ENCODE assay signal across 1 cellular context in the genomic region with DNA sequence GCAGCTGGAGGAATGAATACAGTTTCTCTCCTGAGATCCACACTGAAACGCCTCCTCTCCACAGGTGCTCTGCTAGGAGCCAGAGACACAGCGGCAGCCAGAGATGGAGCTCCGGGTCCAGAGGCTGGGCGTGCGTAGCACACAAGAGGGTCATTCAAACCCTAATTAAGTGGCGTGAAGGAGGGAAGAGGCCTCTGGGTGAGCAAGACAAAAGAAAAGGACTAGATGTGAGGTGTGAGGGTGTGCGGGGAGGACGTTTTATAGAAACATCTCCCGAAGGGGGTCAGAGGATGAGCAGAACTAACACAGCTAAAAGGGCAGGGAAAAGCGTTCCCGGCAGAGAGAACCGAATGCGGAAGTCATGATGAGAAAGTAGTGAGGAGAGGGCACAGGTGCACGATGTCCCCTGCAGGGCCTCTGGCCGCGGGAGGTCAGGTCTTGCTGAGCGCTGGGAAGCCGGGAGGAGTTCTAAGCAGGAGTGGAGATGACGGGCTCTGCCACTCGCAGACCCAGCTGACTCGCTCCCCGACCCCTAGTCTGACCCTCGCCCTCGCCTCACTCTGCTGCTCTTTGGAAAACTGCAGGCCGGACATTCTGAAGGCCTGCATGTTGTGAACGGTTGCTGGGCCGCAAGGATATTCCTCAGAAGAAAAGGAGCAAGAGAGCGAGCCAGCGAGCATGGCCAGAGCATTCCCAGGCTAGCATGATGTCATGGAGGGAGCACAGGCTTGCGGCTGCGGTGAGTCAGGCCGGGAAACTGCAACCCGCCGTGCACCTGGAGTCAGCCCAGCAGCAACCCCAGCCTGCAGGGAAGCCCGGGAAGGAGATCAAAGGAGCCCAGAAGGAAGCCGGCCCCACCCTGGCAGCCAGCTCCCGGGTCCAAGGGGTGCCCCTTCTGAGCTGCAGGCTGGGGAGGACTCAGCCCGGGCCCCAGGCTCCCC.
A peak's percentile ranks its signal among the peaks of the same experiment; 100 is the strongest.
TF ChIP-seq lines count a peak whose summit lies in the region.

No MANE protein-coding gene starts in this region.

TF ChIP-seq in HepG2, 621 proteins besides CTCF, POLR2A, EP300 and RAD21 (continued from another document):
- TF ChIP-seq, protein P1, sequence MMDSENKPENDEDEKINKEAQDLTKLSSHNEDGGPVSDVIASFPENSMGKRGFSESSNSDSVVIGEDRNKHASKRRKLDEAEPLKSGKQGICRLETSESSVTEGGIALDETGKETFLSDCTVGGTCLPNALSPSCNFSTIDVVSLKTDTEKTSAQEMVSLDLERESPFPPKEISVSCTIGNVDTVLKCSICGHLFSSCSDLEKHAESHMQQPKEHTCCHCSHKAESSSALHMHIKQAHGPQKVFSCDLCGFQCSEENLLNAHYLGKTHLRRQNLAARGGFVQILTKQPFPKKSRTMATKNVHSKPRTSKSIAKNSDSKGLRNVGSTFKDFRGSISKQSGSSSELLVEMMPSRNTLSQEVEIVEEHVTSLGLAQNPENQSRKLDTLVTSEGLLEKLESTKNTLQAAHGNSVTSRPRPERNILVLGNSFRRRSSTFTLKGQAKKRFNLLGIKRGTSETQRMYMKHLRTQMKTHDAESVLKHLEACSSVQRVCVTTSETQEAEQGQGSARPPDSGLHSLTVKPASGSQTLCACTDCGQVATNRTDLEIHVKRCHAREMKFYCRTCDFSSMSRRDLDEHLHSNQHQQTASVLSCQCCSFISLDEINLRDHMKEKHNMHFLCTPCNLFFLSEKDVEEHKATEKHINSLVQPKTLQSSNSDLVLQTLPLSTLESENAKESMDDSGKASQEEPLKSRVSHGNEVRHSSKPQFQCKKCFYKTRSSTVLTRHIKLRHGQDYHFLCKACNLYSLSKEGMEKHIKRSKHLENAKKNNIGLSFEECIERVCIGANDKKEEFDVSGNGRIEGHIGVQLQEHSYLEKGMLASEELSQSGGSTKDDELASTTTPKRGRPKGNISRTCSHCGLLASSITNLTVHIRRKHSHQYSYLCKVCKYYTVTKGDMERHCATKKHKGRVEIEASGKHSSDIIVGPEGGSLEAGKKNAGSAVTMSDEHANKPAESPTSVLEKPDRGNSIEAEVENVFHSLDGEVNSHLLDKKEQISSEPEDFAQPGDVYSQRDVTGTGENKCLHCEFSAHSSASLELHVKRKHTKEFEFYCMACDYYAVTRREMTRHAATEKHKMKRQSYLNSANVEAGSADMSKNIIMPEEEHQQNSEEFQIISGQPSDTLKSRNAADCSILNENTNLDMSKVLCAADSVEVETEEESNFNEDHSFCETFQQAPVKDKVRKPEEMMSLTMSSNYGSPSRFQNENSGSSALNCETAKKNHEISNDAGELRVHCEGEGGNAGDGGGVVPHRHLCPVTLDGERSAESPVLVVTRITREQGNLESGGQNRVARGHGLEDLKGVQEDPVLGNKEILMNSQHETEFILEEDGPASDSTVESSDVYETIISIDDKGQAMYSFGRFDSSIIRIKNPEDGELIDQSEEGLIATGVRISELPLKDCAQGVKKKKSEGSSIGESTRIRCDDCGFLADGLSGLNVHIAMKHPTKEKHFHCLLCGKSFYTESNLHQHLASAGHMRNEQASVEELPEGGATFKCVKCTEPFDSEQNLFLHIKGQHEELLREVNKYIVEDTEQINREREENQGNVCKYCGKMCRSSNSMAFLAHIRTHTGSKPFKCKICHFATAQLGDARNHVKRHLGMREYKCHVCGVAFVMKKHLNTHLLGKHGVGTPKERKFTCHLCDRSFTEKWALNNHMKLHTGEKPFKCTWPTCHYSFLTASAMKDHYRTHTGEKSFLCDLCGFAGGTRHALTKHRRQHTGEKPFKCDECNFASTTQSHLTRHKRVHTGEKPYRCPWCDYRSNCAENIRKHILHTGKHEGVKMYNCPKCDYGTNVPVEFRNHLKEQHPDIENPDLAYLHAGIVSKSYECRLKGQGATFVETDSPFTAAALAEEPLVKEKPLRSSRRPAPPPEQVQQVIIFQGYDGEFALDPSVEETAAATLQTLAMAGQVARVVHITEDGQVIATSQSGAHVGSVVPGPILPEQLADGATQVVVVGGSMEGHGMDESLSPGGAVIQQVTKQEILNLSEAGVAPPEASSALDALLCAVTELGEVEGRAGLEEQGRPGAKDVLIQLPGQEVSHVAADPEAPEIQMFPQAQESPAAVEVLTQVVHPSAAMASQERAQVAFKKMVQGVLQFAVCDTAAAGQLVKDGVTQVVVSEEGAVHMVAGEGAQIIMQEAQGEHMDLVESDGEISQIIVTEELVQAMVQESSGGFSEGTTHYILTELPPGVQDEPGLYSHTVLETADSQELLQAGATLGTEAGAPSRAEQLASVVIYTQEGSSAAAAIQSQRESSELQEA (CRISPR knock-in tag; IDR thresholded peaks at IDR 0.05; ENCODE audit: not compliant biosample characterization), result no peak
- TF ChIP-seq GABPB1 (CRISPR knock-in tag; IDR thresholded peaks at IDR 0.05), result peak; percentile 26; the same call in 1 of the 2 replicates
- TF ChIP-seq SIX1 (CRISPR knock-in tag; IDR thresholded peaks at IDR 0.05; ENCODE audit: borderline replicate concordance), result no peak
- TF ChIP-seq AKAP8 (CRISPR knock-in tag; IDR thresholded peaks at IDR 0.05), result no peak
- TF ChIP-seq, protein P2, sequence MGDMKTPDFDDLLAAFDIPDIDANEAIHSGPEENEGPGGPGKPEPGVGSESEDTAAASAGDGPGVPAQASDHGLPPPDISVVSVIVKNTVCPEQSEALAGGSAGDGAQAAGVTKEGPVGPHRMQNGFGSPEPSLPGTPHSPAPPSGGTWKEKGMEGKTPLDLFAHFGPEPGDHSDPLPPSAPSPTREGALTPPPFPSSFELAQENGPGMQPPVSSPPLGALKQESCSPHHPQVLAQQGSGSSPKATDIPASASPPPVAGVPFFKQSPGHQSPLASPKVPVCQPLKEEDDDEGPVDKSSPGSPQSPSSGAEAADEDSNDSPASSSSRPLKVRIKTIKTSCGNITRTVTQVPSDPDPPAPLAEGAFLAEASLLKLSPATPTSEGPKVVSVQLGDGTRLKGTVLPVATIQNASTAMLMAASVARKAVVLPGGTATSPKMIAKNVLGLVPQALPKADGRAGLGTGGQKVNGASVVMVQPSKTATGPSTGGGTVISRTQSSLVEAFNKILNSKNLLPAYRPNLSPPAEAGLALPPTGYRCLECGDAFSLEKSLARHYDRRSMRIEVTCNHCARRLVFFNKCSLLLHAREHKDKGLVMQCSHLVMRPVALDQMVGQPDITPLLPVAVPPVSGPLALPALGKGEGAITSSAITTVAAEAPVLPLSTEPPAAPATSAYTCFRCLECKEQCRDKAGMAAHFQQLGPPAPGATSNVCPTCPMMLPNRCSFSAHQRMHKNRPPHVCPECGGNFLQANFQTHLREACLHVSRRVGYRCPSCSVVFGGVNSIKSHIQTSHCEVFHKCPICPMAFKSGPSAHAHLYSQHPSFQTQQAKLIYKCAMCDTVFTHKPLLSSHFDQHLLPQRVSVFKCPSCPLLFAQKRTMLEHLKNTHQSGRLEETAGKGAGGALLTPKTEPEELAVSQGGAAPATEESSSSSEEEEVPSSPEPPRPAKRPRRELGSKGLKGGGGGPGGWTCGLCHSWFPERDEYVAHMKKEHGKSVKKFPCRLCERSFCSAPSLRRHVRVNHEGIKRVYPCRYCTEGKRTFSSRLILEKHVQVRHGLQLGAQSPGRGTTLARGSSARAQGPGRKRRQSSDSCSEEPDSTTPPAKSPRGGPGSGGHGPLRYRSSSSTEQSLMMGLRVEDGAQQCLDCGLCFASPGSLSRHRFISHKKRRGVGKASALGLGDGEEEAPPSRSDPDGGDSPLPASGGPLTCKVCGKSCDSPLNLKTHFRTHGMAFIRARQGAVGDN (CRISPR knock-in tag; IDR thresholded peaks at IDR 0.05), result peak; percentile 15
- no peak for TF ChIP-seq ZNF33B (CRISPR knock-in tag; IDR thresholded peaks at IDR 0.05)
- TF ChIP-seq, protein P3, sequence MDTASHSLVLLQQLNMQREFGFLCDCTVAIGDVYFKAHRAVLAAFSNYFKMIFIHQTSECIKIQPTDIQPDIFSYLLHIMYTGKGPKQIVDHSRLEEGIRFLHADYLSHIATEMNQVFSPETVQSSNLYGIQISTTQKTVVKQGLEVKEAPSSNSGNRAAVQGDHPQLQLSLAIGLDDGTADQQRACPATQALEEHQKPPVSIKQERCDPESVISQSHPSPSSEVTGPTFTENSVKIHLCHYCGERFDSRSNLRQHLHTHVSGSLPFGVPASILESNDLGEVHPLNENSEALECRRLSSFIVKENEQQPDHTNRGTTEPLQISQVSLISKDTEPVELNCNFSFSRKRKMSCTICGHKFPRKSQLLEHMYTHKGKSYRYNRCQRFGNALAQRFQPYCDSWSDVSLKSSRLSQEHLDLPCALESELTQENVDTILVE (CRISPR knock-in tag; IDR thresholded peaks at IDR 0.05), result no peak
- TF ChIP-seq FOSL2 (CRISPR knock-in tag; IDR thresholded peaks at IDR 0.05), result peak; percentile 50
- TF ChIP-seq, protein P4, sequence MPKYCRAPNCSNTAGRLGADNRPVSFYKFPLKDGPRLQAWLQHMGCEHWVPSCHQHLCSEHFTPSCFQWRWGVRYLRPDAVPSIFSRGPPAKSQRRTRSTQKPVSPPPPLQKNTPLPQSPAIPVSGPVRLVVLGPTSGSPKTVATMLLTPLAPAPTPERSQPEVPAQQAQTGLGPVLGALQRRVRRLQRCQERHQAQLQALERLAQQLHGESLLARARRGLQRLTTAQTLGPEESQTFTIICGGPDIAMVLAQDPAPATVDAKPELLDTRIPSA (CRISPR knock-in tag; IDR thresholded peaks at IDR 0.05; ENCODE audit: borderline replicate concordance), result 0 out of 2 replicates have a peak, but pooled peaks have one; percentile 44
- TF ChIP-seq, protein P5, sequence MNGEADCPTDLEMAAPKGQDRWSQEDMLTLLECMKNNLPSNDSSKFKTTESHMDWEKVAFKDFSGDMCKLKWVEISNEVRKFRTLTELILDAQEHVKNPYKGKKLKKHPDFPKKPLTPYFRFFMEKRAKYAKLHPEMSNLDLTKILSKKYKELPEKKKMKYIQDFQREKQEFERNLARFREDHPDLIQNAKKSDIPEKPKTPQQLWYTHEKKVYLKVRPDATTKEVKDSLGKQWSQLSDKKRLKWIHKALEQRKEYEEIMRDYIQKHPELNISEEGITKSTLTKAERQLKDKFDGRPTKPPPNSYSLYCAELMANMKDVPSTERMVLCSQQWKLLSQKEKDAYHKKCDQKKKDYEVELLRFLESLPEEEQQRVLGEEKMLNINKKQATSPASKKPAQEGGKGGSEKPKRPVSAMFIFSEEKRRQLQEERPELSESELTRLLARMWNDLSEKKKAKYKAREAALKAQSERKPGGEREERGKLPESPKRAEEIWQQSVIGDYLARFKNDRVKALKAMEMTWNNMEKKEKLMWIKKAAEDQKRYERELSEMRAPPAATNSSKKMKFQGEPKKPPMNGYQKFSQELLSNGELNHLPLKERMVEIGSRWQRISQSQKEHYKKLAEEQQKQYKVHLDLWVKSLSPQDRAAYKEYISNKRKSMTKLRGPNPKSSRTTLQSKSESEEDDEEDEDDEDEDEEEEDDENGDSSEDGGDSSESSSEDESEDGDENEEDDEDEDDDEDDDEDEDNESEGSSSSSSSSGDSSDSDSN (CRISPR knock-in tag; IDR thresholded peaks at IDR 0.05), result 0 out of 2 replicates have a peak, but pooled peaks have one; percentile 12
- no peak for TF ChIP-seq ZNF354B (CRISPR knock-in tag; IDR thresholded peaks at IDR 0.05)
- TF ChIP-seq ZSCAN20 (CRISPR knock-in tag; IDR thresholded peaks at IDR 0.05; ENCODE audit: borderline replicate concordance), result no peak
- TF ChIP-seq SRSF4 (IDR thresholded peaks at IDR 0.05; ENCODE audit: low read depth, low read length, poor library complexity, severe bottlenecking), result no peak
- TF ChIP-seq DPF2 (CRISPR knock-in tag; IDR thresholded peaks at IDR 0.05; ENCODE audit: borderline replicate concordance, low read depth), result no peak
- TF ChIP-seq, protein P6, sequence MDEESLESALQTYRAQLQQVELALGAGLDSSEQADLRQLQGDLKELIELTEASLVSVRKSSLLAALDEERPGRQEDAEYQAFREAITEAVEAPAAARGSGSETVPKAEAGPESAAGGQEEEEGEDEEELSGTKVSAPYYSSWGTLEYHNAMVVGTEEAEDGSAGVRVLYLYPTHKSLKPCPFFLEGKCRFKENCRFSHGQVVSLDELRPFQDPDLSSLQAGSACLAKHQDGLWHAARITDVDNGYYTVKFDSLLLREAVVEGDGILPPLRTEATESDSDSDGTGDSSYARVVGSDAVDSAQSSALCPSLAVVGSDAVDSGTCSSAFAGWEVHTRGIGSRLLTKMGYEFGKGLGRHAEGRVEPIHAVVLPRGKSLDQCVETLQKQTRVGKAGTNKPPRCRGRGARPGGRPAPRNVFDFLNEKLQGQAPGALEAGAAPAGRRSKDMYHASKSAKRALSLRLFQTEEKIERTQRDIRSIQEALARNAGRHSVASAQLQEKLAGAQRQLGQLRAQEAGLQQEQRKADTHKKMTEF (CRISPR knock-in tag; IDR thresholded peaks at IDR 0.05), result no peak
- no peak for TF ChIP-seq GPN1 (CRISPR knock-in tag; IDR thresholded peaks at IDR 0.05; ENCODE audit: borderline replicate concordance)
- TF ChIP-seq ZNF572 (CRISPR knock-in tag; IDR thresholded peaks at IDR 0.05), result no peak
- peak; percentile 42 for TF ChIP-seq HNRNPLL (IDR thresholded peaks at IDR 0.05; ENCODE audit: low read depth, low read length, poor library complexity, severe bottlenecking)
- TF ChIP-seq ZNF776 (CRISPR knock-in tag; IDR thresholded peaks at IDR 0.05), result peak; percentile 28; the same call in 1 of the 2 replicates
